In genomic region chr6:167760979-167761793, GRCh38 we compare ENCODE assay signal across 1 cellular context.
A peak's percentile ranks its signal among the peaks of the same experiment; 100 is the strongest.
TF ChIP-seq lines count a peak whose summit lies in the region.

No MANE protein-coding gene starts in this region.

TF ChIP-seq in HepG2, 621 proteins besides CTCF, POLR2A, EP300 and RAD21 (continued from another document and continues in another):
- TF ChIP-seq, protein P1, sequence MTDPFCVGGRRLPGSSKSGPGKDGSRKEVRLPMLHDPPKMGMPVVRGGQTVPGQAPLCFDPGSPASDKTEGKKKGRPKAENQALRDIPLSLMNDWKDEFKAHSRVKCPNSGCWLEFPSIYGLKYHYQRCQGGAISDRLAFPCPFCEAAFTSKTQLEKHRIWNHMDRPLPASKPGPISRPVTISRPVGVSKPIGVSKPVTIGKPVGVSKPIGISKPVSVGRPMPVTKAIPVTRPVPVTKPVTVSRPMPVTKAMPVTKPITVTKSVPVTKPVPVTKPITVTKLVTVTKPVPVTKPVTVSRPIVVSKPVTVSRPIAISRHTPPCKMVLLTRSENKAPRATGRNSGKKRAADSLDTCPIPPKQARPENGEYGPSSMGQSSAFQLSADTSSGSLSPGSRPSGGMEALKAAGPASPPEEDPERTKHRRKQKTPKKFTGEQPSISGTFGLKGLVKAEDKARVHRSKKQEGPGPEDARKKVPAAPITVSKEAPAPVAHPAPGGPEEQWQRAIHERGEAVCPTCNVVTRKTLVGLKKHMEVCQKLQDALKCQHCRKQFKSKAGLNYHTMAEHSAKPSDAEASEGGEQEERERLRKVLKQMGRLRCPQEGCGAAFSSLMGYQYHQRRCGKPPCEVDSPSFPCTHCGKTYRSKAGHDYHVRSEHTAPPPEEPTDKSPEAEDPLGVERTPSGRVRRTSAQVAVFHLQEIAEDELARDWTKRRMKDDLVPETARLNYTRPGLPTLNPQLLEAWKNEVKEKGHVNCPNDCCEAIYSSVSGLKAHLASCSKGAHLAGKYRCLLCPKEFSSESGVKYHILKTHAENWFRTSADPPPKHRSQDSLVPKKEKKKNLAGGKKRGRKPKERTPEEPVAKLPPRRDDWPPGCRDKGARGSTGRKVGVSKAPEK (CRISPR knock-in tag; IDR thresholded peaks at IDR 0.05; ENCODE audit: borderline replicate concordance): peak; percentile 83; the same call in 1 of the 2 replicates
- 0 out of 2 replicates have a peak, but pooled peaks have one; percentile 17 for TF ChIP-seq NFAT5 (CRISPR knock-in tag; IDR thresholded peaks at IDR 0.05)
- TF ChIP-seq YY1 (IDR thresholded peaks at IDR 0.05; ENCODE audit: insufficient read depth, insufficient replicate concordance, low read depth, low read length): peak; percentile 18
- peak; percentile 41; the same call in 1 of the 2 replicates for TF ChIP-seq ZBTB38 (CRISPR knock-in tag; IDR thresholded peaks at IDR 0.05)
- peak; percentile 38; the same call in 1 of the 2 replicates for TF ChIP-seq CBX5 (CRISPR knock-in tag; IDR thresholded peaks at IDR 0.05; ENCODE audit: borderline replicate concordance)
- no peak for TF ChIP-seq KDM2A (CRISPR knock-in tag; IDR thresholded peaks at IDR 0.05; ENCODE audit: borderline replicate concordance, low read depth)
- no peak for TF ChIP-seq FOXJ3 (CRISPR knock-in tag; IDR thresholded peaks at IDR 0.05; ENCODE audit: borderline replicate concordance)
- TF ChIP-seq, protein P2, sequence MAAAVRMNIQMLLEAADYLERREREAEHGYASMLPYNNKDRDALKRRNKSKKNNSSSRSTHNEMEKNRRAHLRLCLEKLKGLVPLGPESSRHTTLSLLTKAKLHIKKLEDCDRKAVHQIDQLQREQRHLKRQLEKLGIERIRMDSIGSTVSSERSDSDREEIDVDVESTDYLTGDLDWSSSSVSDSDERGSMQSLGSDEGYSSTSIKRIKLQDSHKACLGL (CRISPR knock-in tag; IDR thresholded peaks at IDR 0.05): peak; percentile 61
- TF ChIP-seq, protein P3, sequence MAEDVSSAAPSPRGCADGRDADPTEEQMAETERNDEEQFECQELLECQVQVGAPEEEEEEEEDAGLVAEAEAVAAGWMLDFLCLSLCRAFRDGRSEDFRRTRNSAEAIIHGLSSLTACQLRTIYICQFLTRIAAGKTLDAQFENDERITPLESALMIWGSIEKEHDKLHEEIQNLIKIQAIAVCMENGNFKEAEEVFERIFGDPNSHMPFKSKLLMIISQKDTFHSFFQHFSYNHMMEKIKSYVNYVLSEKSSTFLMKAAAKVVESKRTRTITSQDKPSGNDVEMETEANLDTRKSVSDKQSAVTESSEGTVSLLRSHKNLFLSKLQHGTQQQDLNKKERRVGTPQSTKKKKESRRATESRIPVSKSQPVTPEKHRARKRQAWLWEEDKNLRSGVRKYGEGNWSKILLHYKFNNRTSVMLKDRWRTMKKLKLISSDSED (CRISPR knock-in tag; IDR thresholded peaks at IDR 0.05): no peak
- no peak for TF ChIP-seq MAFK (conservative IDR thresholded peaks at IDR 0.05 in 1 of 2, IDR thresholded peaks at IDR 0.05 in 1 of 2; ENCODE audit: low read length in 2 of 2)
- TF ChIP-seq ZNF614 (CRISPR knock-in tag; IDR thresholded peaks at IDR 0.05; ENCODE audit: borderline replicate concordance): peak; percentile 78; the same call in 1 of the 2 replicates
- 0 out of 2 replicates have a peak, but pooled peaks have one; percentile 28 for TF ChIP-seq ZNF296 (CRISPR knock-in tag; conservative IDR thresholded peaks at IDR 0.05)
- TF ChIP-seq EHMT2 (IDR thresholded peaks at IDR 0.05; ENCODE audit: borderline replicate concordance, low read depth, low read length): no peak
- no peak for TF ChIP-seq NONO (IDR thresholded peaks at IDR 0.05)
- peak; percentile 76; the same call in 1 of the 2 replicates for TF ChIP-seq NONO (CRISPR knock-in tag; conservative IDR thresholded peaks at IDR 0.05)
- TF ChIP-seq HMG20B (CRISPR knock-in tag; conservative IDR thresholded peaks at IDR 0.05): 0 out of 2 replicates have a peak, but pooled peaks have one; percentile 21
- TF ChIP-seq SP2 (CRISPR knock-in tag; IDR thresholded peaks at IDR 0.05): no peak
- TF ChIP-seq, protein P4, sequence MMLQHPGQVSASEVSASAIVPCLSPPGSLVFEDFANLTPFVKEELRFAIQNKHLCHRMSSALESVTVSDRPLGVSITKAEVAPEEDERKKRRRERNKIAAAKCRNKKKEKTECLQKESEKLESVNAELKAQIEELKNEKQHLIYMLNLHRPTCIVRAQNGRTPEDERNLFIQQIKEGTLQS (CRISPR knock-in tag; IDR thresholded peaks at IDR 0.05): 0 out of 2 replicates have a peak, but pooled peaks have one; percentile 33
- TF ChIP-seq ZKSCAN1 (IDR thresholded peaks at IDR 0.05; ENCODE audit: low read length): peak; percentile 81
- TF ChIP-seq CEBPB (IDR thresholded peaks at IDR 0.05; ENCODE audit: borderline replicate concordance, low read depth, low read length): peak; percentile 50; the same call in 1 of the 2 replicates
- 0 out of 2 replicates have a peak, but pooled peaks have one; percentile 54 for TF ChIP-seq ZNF274 (CRISPR knock-in tag; IDR thresholded peaks at IDR 0.05)
- TF ChIP-seq HNRNPK (IDR thresholded peaks at IDR 0.05; ENCODE audit: low read depth, low read length, poor library complexity, severe bottlenecking): peak; percentile 75
- TF ChIP-seq FOXM1 (CRISPR knock-in tag; IDR thresholded peaks at IDR 0.05): no peak
- peak; percentile 63; the same call in 1 of the 2 replicates for TF ChIP-seq ZNF232 (CRISPR knock-in tag; IDR thresholded peaks at IDR 0.05; ENCODE audit: borderline replicate concordance)
- no peak for TF ChIP-seq ZBTB40 (IDR thresholded peaks at IDR 0.05)
- TF ChIP-seq ZBTB40 (CRISPR knock-in tag; IDR thresholded peaks at IDR 0.05): peak; percentile 54; the same call in 1 of the 2 replicates
- peak; percentile 75 for TF ChIP-seq ZNF501 (CRISPR knock-in tag; IDR thresholded peaks at IDR 0.05)
- TF ChIP-seq ZBTB39 (CRISPR knock-in tag; IDR thresholded peaks at IDR 0.05): peak; percentile 82
- TF ChIP-seq ZNF331 (CRISPR knock-in tag; IDR thresholded peaks at IDR 0.05): peak; percentile 63; the same call in 1 of the 2 replicates
- TF ChIP-seq, protein P5, sequence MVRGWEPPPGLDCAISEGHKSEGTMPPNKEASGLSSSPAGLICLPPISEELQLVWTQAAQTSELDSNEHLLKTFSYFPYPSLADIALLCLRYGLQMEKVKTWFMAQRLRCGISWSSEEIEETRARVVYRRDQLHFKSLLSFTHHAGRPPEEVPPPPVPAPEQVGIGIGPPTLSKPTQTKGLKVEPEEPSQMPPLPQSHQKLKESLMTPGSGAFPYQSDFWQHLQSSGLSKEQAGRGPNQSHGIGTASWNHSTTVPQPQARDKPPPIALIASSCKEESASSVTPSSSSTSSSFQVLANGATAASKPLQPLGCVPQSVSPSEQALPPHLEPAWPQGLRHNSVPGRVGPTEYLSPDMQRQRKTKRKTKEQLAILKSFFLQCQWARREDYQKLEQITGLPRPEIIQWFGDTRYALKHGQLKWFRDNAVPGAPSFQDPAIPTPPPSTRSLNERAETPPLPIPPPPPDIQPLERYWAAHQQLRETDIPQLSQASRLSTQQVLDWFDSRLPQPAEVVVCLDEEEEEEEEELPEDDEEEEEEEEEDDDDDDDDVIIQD (CRISPR knock-in tag; IDR thresholded peaks at IDR 0.05; ENCODE audit: low read depth): peak; percentile 84
